17 cellular contexts compared by ENCODE assay signal in the genomic region with DNA sequence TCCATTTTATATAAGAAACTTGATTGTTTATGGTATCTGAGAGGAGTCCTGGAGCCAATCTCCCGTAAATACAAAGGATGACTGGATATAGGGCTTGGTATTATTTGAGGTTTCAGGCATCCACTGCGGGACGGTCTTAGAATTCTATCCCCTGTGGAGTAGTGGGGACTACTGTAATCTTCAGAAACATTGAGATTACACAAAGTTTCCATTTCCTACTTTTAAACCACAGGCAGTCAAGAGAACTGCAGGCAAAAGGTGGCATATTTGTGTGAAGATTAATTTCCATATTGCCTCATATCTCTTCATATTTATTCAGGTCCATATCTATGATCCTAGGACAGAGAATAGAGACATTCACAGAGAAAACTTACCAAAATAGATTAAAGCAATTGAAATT.
DNase-seq lines count a peak whose midpoint lies in the region; ATAC-seq and TF ChIP-seq lines count a peak whose summit lies in the region.
"Had no signal": no experiment of that assay in that cellular context is flagged by ENCODE, and none has a peak within 500 bp of the region (broad histone marks: within the 10 kb centered on the region; RNA-seq: fewer than 3 reads in every experiment).

No MANE protein-coding gene starts in this region.

- H3K36me3 Mint-ChIP-seq in mesothelial cell of epicardium = no peaks in the 10 kb centered on the region
- H3K36me3 Mint-ChIP-seq: CD4-positive, CD25-positive, alpha-beta regulatory T cell; IgD-negative memory B cell had no signal

- TF ChIP-seq CTCF in cardiac fibroblast (IDR thresholded peaks at IDR 0.05; ENCODE audit: low read depth, low read length) (no peak), mesothelial cell of epicardium (IDR thresholded peaks at IDR 0.05; ENCODE audit: unreplicated experiment) (peak; percentile 20)

- H3K9me3 Mint-ChIP-seq in mesothelial cell of epicardium = peaks cover 8% of the 10 kb centered on the region

- ATAC-seq in HG03342 (IDR thresholded peaks at IDR 0.05; ENCODE audit: unreplicated experiment) = peak; percentile 45
- ATAC-seq in GM21390 (IDR thresholded peaks at IDR 0.05; ENCODE audit: unreplicated experiment) = no peak

- H3K4me1 Mint-ChIP-seq in mesothelial cell of epicardium = peaks cover 16% of the 10 kb centered on the region
- H3K4me1 Mint-ChIP-seq: CD4-positive, CD25-positive, alpha-beta regulatory T cell; IgD-negative memory B cell had no signal

- no peak overlapping the region for H3K4me3 ChIP-seq in cardiac fibroblast (replicated peaks in 1 of 2; ENCODE audit: low read depth in 2 of 2, low read length in 2 of 2)
- H3K4me3 ChIP-seq: Peyer's patch had no signal

- no peaks in the 10 kb centered on the region for H3K27me3 Mint-ChIP-seq in mesothelial cell of epicardium (ENCODE audit: low read depth)
- H3K27me3 Mint-ChIP-seq: CD4-positive, CD25-positive, alpha-beta regulatory T cell; IgD-negative memory B cell had no signal

- no peak overlapping the region for H3K4me3 Mint-ChIP-seq in mesothelial cell of epicardium
- H3K4me3 Mint-ChIP-seq: CD4-positive, CD25-positive, alpha-beta regulatory T cell; IgD-negative memory B cell had no signal

- no peak overlapping the region for H3K27ac Mint-ChIP-seq in mesothelial cell of epicardium
- H3K27ac Mint-ChIP-seq: CD4-positive, CD25-positive, alpha-beta regulatory T cell; IgD-negative memory B cell had no signal

- DNase-seq in OCI-M1 (lab: John Stamatoyannopoulos, UW) (peak; percentile 52), cardiac fibroblast (ENCODE audit: low read depth in 2 of 2) (peak; percentile 27), mesothelial cell of epicardium (ENCODE audit: low spot score in 2 of 2, unreplicated experiment in 2 of 2) (no peak), H4 (ENCODE audit: low spot score) (no peak), NCI-H524 treated with DMSO at 0.1 percent for 48 hours (lab: John Stamatoyannopoulos, UW) (no peak), NCI-H2081 treated with DMSO at 0.1 percent for 48 hours (lab: John Stamatoyannopoulos, UW) (no peak)
- DNase-seq: ACHN; CD4-positive, CD25-positive, alpha-beta regulatory T cell; DMS53; H7; NCI-H1048; NCI-H2107; Peyer's patch; SHP77 had no signal

Comparison
In these comparisons a context has a peak if more than half of its experiments do, and no peak if none do; other contexts are left out.
1. DNase-seq: peak in OCI-M1 (single experiment) and cardiac fibroblast (2 of 2); none in mesothelial cell of epicardium (0 of 2), H4 (single experiment), NCI-H524 treated with DMSO at 0.1 percent for 48 hours (single experiment) and NCI-H2081 treated with DMSO at 0.1 percent for 48 hours (single experiment).